8 cellular contexts compared by ENCODE assay signal in genomic region chr1:222813866-222814535, GRCh38. TPM values are rescaled to one million over a fixed set of nuclear protein-coding genes. Genes with fewer than 3 reads are reported as not detected.
DNase-seq lines count a peak whose midpoint lies in the region; ATAC-seq, FAIRE-seq and TF ChIP-seq lines count a peak whose summit lies in the region.

No MANE protein-coding gene starts in this region.

- H3K4me3 ChIP-seq in GM08714 (ENCODE audit: low read length): peak overlapping the region; percentile 95; the same call in 1 of the 2 replicates
- peak overlapping the region; percentile 91 for H3K4me3 ChIP-seq in epithelial cell of proximal tubule (ENCODE audit: low read depth, low read length)
- peak overlapping the region; percentile 81 for H3K4me3 ChIP-seq in psoas muscle

- H3K27me3 ChIP-seq in psoas muscle (ENCODE audit: insufficient read depth in 3 of 3, low read length in 2 of 3): no peaks in the 10 kb centered on the region

- TF ChIP-seq CTCF in epithelial cell of proximal tubule (conservative IDR thresholded peaks at IDR 0.05; ENCODE audit: low read depth, low read length): no peak
- TF ChIP-seq CTCF in psoas muscle (IDR thresholded peaks at IDR 0.05): no peak

- H3K36me3 ChIP-seq in psoas muscle (ENCODE audit: insufficient read depth in 1 of 2, low read depth in 1 of 2): no peaks in the 10 kb centered on the region

- peaks cover 17% of the 10 kb centered on the region for H3K4me1 ChIP-seq in psoas muscle

- DNase-seq in RCC 7860 (ENCODE audit: low spot score) (peak; percentile 22), epithelial cell of proximal tubule (ENCODE audit: low read depth) (no peak), psoas muscle (no peak), GM19240 (ENCODE audit: insufficient read length, low spot score) (no peak)

- intact Hi-C loops in psoas muscle (cut with DNase I): loop anchor here in 1 of 2 donors (10.0 kb wide), 1 partner anchor 111 kb away; no protein-coding TSS in a partner anchor

- peak; percentile 23 for FAIRE-seq in RCC 7860 (lab: Jason Lieb, UNC)

- WGBS in psoas muscle, 3 donors: 41 to 45% (median 43%) methylated on average over 14 of the region's 14 CpGs

- H3K9me3 ChIP-seq in psoas muscle: no peaks in the 10 kb centered on the region

- ATAC-seq in psoas muscle (peak; percentile 4 to 51 (median 22)), HG03135 (IDR thresholded peaks at IDR 0.05; ENCODE audit: unreplicated experiment) (no peak), GM21447 (IDR thresholded peaks at IDR 0.05; ENCODE audit: unreplicated experiment) (no peak), GM19023 (IDR thresholded peaks at IDR 0.05; ENCODE audit: unreplicated experiment) (no peak)

- H3K27ac ChIP-seq in psoas muscle: peak overlapping the region; percentile 79

RNA-seq across cellular contexts. Expression of gene DISP1, which starts 0.8 kb away (rescaled TPM):
- 2.3 and 3.8 TPM in 2 replicates for total RNA-seq in epithelial cell of proximal tubule
- total RNA-seq in psoas muscle: 1 to 10 TPM; 2.8 to 3.7 (median 3.3) TPM
- 1 to 10 TPM; 1.4 to 5.8 (median 2.3) TPM for polyA plus RNA-seq in psoas muscle

Comparison
In these comparisons a context has a peak if more than half of its experiments do, and no peak if none do; other contexts are left out.
1. ATAC-seq: peak in psoas muscle (4 of 4); none in HG03135 (single experiment), GM21447 (single experiment) and GM19023 (single experiment).
2. Peak in every context shown above with its lines, with median percentiles within 50 percentile points of each other: H3K4me3 ChIP-seq.